Comparison of ENCODE assay signal across 1 cellular context in the genomic region with DNA sequence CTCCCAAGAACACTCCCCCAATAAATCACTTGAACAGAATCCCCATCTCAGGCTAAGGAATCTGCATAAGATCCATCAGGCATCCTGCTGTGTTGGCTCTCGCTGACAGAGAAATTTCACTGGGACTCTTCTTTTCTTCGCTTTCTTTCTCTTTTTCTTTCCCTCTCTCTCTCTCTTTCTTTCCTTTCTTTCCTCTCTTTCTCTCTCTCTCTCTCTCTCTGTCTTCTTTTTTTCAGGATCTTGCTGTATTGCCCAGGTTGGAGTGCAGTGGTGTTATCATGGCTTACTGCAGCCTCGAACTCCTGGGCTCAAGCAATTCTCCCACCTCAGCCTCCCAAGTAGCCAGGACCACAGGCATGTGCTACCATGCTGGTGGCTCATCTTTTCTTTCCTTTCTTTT.
TF ChIP-seq lines count a peak whose summit lies in the region.

No MANE protein-coding gene starts in this region.

TF ChIP-seq in K562, 482 proteins besides CTCF, POLR2A, EP300 and RAD21:
- TF ChIP-seq, protein P1, sequence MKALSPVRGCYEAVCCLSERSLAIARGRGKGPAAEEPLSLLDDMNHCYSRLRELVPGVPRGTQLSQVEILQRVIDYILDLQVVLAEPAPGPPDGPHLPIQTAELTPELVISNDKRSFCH (CRISPR knock-in tag; IDR thresholded peaks at IDR 0.05), result no peak
- TF ChIP-seq, protein P1 (tag; IDR thresholded peaks at IDR 0.05), result no peak
- TF ChIP-seq, protein P2, sequence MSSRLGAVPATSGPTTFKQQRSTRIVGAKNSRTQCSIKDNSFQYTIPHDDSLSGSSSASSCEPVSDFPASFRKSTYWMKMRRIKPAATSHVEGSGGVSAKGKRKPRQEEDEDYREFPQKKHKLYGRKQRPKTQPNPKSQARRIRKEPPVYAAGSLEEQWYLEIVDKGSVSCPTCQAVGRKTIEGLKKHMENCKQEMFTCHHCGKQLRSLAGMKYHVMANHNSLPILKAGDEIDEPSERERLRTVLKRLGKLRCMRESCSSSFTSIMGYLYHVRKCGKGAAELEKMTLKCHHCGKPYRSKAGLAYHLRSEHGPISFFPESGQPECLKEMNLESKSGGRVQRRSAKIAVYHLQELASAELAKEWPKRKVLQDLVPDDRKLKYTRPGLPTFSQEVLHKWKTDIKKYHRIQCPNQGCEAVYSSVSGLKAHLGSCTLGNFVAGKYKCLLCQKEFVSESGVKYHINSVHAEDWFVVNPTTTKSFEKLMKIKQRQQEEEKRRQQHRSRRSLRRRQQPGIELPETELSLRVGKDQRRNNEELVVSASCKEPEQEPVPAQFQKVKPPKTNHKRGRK (tag; IDR thresholded peaks at IDR 0.05), result 0 out of 2 replicates have a peak, but pooled peaks have one; percentile 52
- TF ChIP-seq, protein P3, sequence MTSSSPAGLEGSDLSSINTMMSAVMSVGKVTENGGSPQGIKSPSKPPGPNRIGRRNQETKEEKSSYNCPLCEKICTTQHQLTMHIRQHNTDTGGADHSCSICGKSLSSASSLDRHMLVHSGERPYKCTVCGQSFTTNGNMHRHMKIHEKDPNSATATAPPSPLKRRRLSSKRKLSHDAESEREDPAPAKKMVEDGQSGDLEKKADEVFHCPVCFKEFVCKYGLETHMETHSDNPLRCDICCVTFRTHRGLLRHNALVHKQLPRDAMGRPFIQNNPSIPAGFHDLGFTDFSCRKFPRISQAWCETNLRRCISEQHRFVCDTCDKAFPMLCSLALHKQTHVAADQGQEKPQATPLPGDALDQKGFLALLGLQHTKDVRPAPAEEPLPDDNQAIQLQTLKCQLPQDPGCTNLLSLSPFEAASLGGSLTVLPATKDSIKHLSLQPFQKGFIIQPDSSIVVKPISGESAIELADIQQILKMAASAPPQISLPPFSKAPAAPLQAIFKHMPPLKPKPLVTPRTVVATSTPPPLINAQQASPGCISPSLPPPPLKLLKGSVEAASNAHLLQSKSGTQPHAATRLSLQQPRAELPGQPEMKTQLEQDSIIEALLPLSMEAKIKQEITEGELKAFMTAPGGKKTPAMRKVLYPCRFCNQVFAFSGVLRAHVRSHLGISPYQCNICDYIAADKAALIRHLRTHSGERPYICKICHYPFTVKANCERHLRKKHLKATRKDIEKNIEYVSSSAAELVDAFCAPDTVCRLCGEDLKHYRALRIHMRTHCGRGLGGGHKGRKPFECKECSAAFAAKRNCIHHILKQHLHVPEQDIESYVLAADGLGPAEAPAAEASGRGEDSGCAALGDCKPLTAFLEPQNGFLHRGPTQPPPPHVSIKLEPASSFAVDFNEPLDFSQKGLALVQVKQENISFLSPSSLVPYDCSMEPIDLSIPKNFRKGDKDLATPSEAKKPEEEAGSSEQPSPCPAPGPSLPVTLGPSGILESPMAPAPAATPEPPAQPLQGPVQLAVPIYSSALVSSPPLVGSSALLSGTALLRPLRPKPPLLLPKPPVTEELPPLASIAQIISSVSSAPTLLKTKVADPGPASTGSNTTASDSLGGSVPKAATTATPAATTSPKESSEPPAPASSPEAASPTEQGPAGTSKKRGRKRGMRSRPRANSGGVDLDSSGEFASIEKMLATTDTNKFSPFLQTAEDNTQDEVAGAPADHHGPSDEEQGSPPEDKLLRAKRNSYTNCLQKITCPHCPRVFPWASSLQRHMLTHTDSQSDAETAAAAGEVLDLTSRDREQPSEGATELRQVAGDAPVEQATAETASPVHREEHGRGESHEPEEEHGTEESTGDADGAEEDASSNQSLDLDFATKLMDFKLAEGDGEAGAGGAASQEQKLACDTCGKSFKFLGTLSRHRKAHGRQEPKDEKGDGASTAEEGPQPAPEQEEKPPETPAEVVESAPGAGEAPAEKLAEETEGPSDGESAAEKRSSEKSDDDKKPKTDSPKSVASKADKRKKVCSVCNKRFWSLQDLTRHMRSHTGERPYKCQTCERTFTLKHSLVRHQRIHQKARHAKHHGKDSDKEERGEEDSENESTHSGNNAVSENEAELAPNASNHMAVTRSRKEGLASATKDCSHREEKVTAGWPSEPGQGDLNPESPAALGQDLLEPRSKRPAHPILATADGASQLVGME (CRISPR knock-in tag; IDR thresholded peaks at IDR 0.05), result no peak
- TF ChIP-seq PPARD (CRISPR knock-in tag; IDR thresholded peaks at IDR 0.05) (no peak), HNRNPL (IDR thresholded peaks at IDR 0.05; ENCODE audit: low read depth, low read length) (no peak), POLR2G (IDR thresholded peaks at IDR 0.05; ENCODE audit: low read depth, low read length) (no peak)
TF ChIP-seq in K562: peak in this region for 1.
